In the genomic region with DNA sequence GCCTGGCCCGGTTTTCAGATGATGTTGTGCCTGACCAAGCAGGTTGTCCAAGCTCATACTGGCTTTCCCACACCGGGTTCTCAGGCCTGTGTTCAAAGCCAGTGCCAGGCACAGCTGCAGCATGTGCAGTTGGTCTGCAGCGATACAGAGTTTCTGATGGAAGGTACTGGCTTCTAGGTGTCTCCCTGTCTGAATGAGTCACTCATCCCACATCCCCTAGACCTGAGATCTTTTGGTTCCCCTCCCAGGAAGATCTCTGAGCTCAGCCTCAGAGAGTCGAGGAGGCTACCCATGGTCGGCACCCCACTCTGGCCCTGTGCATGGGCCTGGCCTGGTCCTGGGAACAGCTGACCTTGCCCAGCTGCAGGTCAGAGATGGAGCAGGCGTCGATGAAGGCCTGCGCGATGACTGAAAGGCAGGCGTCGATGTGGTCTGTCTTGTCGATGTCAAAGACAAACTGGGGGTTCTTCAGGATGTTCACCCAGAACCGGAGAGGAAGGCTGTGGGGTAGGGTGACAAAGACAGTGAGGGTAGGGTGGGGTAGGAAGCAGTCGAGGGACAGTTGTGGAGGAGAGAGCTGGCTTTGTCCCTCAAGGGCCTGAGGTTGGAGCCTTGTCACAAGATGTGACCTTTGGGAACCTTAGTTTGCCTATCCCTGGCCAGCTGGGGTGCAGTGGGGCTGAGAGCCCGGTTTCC, we compare ENCODE assay signal across 9 cellular contexts. TPM values are rescaled to one million over a fixed set of nuclear protein-coding genes. Genes with fewer than 3 reads are reported as not detected.
DNase-seq lines count a peak whose midpoint lies in the region; ATAC-seq and TF ChIP-seq lines count a peak whose summit lies in the region.
"Had no signal": no experiment of that assay in that cellular context is flagged by ENCODE, and none has a peak within 500 bp of the region (broad histone marks: within the 10 kb centered on the region; RNA-seq: fewer than 3 reads in every experiment).

No MANE protein-coding gene starts in this region.

- no peaks in the 10 kb centered on the region for H3K9me3 ChIP-seq in testis

- no peak for ATAC-seq in activated CD8-positive, alpha-beta T cell treated with anti-CD3 and anti-CD28 coated beads, Interleukin-2, amount 10 ng/mL, durations not matched to agents 7 days and 5 days
- ATAC-seq in HG03469 (IDR thresholded peaks at IDR 0.05; ENCODE audit: unreplicated experiment) (no peak), HG02588 (IDR thresholded peaks at IDR 0.05; ENCODE audit: unreplicated experiment) (no peak)

- H3K4me3 Mint-ChIP-seq in activated CD8-positive, alpha-beta T cell treated with anti-CD3 and anti-CD28 coated beads, Interleukin-2, amount 10 ng/mL, durations not matched to agents 7 days and 5 days = no peak overlapping the region
- H3K4me3 Mint-ChIP-seq: activated naive CD4-positive, alpha-beta T cell treated with anti-CD3 and anti-CD28 coated beads for 36 hours had no signal

- intact Hi-C loops in testis (cut with DNase I; ENCODE audit: low total_unique reads) = loop anchor here (10.0 kb wide), 1 partner anchor 47 kb away; the partner anchor contains the start of gene PLXND1

- H3K36me3 Mint-ChIP-seq in activated CD8-positive, alpha-beta T cell treated with anti-CD3 and anti-CD28 coated beads, Interleukin-2, amount 10 ng/mL, durations not matched to agents 7 days and 5 days (ENCODE audit: low read depth) = no peaks in the 10 kb centered on the region

- POLR2A ChIA-PET in activated CD8-positive, alpha-beta T cell treated with anti-CD3 and anti-CD28 coated beads, Interleukin-2, amount 10 ng/mL, durations not matched to agents 7 days and 5 days (lab: Charles Lee) = no interaction called here

- peaks cover 12% of the 10 kb centered on the region for H3K27me3 Mint-ChIP-seq in activated CD8-positive, alpha-beta T cell treated with anti-CD3 and anti-CD28 coated beads, Interleukin-2, amount 10 ng/mL, durations not matched to agents 7 days and 5 days (ENCODE audit: low read depth)

- peaks cover 69% of the 10 kb centered on the region for H3K4me1 ChIP-seq in testis

- H3K36me3 ChIP-seq in testis (ENCODE audit: low read depth, missing control alignments) = no peaks in the 10 kb centered on the region

- no peak for TF ChIP-seq POLR2A in testis (IDR thresholded peaks at IDR 0.05)

- H3K4me1 Mint-ChIP-seq in activated CD8-positive, alpha-beta T cell treated with anti-CD3 and anti-CD28 coated beads, Interleukin-2, amount 10 ng/mL, durations not matched to agents 7 days and 5 days (ENCODE audit: low read depth) = peaks cover 24% of the 10 kb centered on the region

- peak overlapping the region; percentile 53 for H3K27ac ChIP-seq in HL-60 (replicated peaks)
- H3K27ac ChIP-seq in testis = peak overlapping the region; percentile 18 to 59

- H3K27me3 ChIP-seq in HL-60 (ENCODE audit: insufficient read depth, poor library complexity, severe bottlenecking) (no peaks in the 10 kb centered on the region), testis (no peaks in the 10 kb centered on the region)

- DNase-seq in HL-60 (ENCODE audit: low read depth in 1 of 2, low spot score in 1 of 2) = no peak
- DNase-seq in activated CD8-positive, alpha-beta T cell treated with anti-CD3 and anti-CD28 coated beads, Interleukin-2, amount 10 ng/mL, durations not matched to agents 7 days and 5 days = no peak
- DNase-seq in kidney tubule cell (ENCODE audit: low spot score) = peak; percentile 31
- DNase-seq in testis = no peak
- no peak for DNase-seq in NCI-H748 treated with DMSO at 0.1 percent for 48 hours (lab: John Stamatoyannopoulos, UW)
- DNase-seq: activated naive CD4-positive, alpha-beta T cell treated with anti-CD3 and anti-CD28 coated beads for 36 hours had no signal

- peak overlapping the region; percentile 60 for H3K27ac Mint-ChIP-seq in activated CD8-positive, alpha-beta T cell treated with anti-CD3 and anti-CD28 coated beads, Interleukin-2, amount 10 ng/mL, durations not matched to agents 7 days and 5 days
- H3K27ac Mint-ChIP-seq: activated naive CD4-positive, alpha-beta T cell treated with anti-CD3 and anti-CD28 coated beads for 36 hours had no signal

- no peaks in the 10 kb centered on the region for H3K9me3 Mint-ChIP-seq in activated CD8-positive, alpha-beta T cell treated with anti-CD3 and anti-CD28 coated beads, Interleukin-2, amount 10 ng/mL, durations not matched to agents 7 days and 5 days (ENCODE audit: insufficient read depth)
- H3K9me3 Mint-ChIP-seq: activated naive CD4-positive, alpha-beta T cell treated with anti-CD3 and anti-CD28 coated beads for 36 hours had no signal

- H3K4me3 ChIP-seq in HL-60 (replicated peaks; ENCODE audit: insufficient read depth, low read length) (no peak overlapping the region), testis (no peak overlapping the region)

- WGBS in testis, 2 donors = 81 to 83% methylated on average over 14 to 15 of the region's 15 CpGs

- CTCF ChIA-PET in activated CD8-positive, alpha-beta T cell treated with anti-CD3 and anti-CD28 coated beads, Interleukin-2, amount 10 ng/mL, durations not matched to agents 7 days and 5 days (lab: Charles Lee) = interaction anchor here (1.6 kb wide), 1 partner anchor 68 kb away, joined by 4 read pairs; no protein-coding TSS in a partner anchor

- TF ChIP-seq CTCF in HL-60 (IDR thresholded peaks at IDR 0.05; ENCODE audit: insufficient read depth, low read length) (no peak), testis (IDR thresholded peaks at IDR 0.05) (no peak)

RNA-seq across cellular contexts. Expression of gene H1-8, which starts 15.2 kb away (rescaled TPM):
- not detected for total RNA-seq in activated CD8-positive, alpha-beta T cell treated with anti-CD3 and anti-CD28 coated beads, Interleukin-2, amount 10 ng/mL, durations not matched to agents 7 days and 5 days
- total RNA-seq in testis = 1 to 10 TPM; 4.2 to 4.8 TPM
- polyA plus RNA-seq in testis (ENCODE audit: insufficient read depth, low read depth, low replicate concordance) = 8.6 TPM
- total RNA-seq: activated naive CD4-positive, alpha-beta T cell treated with anti-CD3 and anti-CD28 coated beads for 36 hours; lung microvascular endothelial cell had no signal

RNA-seq across cellular contexts. Expression of gene RHO, which starts 29.8 kb away (rescaled TPM):
- not detected for total RNA-seq in activated CD8-positive, alpha-beta T cell treated with anti-CD3 and anti-CD28 coated beads, Interleukin-2, amount 10 ng/mL, durations not matched to agents 7 days and 5 days
- under 1 TPM in 1 of 2 donors, not detected in 1; 0.25 TPM for total RNA-seq in testis
- polyA plus RNA-seq in testis (ENCODE audit: insufficient read depth, low read depth, low replicate concordance) = not detected
- total RNA-seq: activated naive CD4-positive, alpha-beta T cell treated with anti-CD3 and anti-CD28 coated beads for 36 hours; lung microvascular endothelial cell had no signal

RNA-seq across cellular contexts. Expression of gene PLXND1, which starts 48.3 kb away (rescaled TPM):
- total RNA-seq in activated CD8-positive, alpha-beta T cell treated with anti-CD3 and anti-CD28 coated beads, Interleukin-2, amount 10 ng/mL, durations not matched to agents 7 days and 5 days = 1 to 10 TPM; 3.7 to 4.1 TPM
- total RNA-seq in testis = 10 to 100 TPM; 50.2 to 87.8 TPM
- 69.2 TPM for polyA plus RNA-seq in testis (ENCODE audit: insufficient read depth, low read depth, low replicate concordance)

Comparison
In these comparisons a context has a peak if more than half of its experiments do, and no peak if none do; other contexts are left out.
1. RNA of gene H1-8, which starts 15.2 kb away (total RNA-seq): 4.2 to 4.8 TPM in testis; not detected in activated CD8-positive, alpha-beta T cell treated with anti-CD3 and anti-CD28 coated beads, Interleukin-2, amount 10 ng/mL, durations not matched to agents 7 days and 5 days; every median in the first group is over 4 times any median in the second.
2. RNA of gene PLXND1, which starts 48.3 kb away (total RNA-seq): 50.2 to 87.8 TPM in testis; 3.7 to 4.1 TPM in activated CD8-positive, alpha-beta T cell treated with anti-CD3 and anti-CD28 coated beads, Interleukin-2, amount 10 ng/mL, durations not matched to agents 7 days and 5 days; every median in the first group is over 10 times any median in the second.